In the genomic region with DNA sequence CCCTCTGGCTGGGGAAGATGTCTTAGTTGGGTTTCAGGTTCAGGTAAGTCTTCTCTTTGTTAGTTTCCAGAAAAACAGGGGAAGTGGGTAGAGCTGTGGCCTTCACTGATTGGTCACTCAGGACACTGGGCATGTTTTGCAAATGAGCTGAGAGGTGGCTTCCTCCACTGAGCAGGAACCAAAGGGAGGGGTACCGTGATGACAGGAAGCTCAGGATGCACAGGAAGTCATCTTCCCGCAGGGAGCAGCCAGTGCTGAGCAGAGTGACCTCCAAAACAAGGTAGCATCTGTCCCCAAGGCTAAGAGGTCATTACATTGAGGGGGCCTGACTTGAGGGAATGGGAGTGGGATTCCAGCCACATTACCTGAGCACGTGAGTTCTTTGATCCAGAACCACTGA, we compare ENCODE assay signal across 16 cellular contexts. TPM values are rescaled to one million over a fixed set of nuclear protein-coding genes. Genes with fewer than 3 reads are reported as not detected.
DNase-seq lines count a peak whose midpoint lies in the region; ATAC-seq and TF ChIP-seq lines count a peak whose summit lies in the region.
"Had no signal": no experiment of that assay in that cellular context is flagged by ENCODE, and none has a peak within 500 bp of the region (broad histone marks: within the 10 kb centered on the region; RNA-seq: fewer than 3 reads in every experiment).

No MANE protein-coding gene starts in this region.

- H3K27ac ChIP-seq in GM23338 (ENCODE audit: low read depth) (no peak overlapping the region), mesendoderm (ENCODE audit: low read depth, low read length) (no peak overlapping the region)
- H3K27ac ChIP-seq: gastroesophageal sphincter, KMS-11 had no signal

- H3K4me2 ChIP-seq in GM23338 (peak overlapping the region; percentile 10; the same call in 1 of the 2 replicates), mesendoderm (ENCODE audit: low read length) (no peak overlapping the region)
- H3K4me2 ChIP-seq: KMS-11 had no signal

- peak; percentile 6; the same call in 2 of the 3 replicates for ATAC-seq in GM23338
- ATAC-seq in HG02973 (IDR thresholded peaks at IDR 0.05; ENCODE audit: unreplicated experiment) = no peak
- ATAC-seq: gastroesophageal sphincter, left lung had no signal

- no peak overlapping the region for H4K8ac ChIP-seq in mesendoderm (ENCODE audit: low read depth, low read length)

- no peak overlapping the region for H3K18ac ChIP-seq in mesendoderm (ENCODE audit: low read length)

- no peak overlapping the region for H3K56ac ChIP-seq in mesendoderm (ENCODE audit: low read length)

- no peak overlapping the region for H3K27ac Mint-ChIP-seq in GM23338
- H3K27ac Mint-ChIP-seq in activated CD4-positive, alpha-beta memory T cell treated with anti-CD3 and anti-CD28 coated beads, Interleukin-2, amount 10 ng/mL, durations not matched to agents 7 days and 5 days = peak overlapping the region; percentile 90
- H3K27ac Mint-ChIP-seq: type B pancreatic cell had no signal

- peaks cover 12% of the 10 kb centered on the region for H3K27me3 Mint-ChIP-seq in GM23338 (ENCODE audit: insufficient read depth, low read depth, poor library complexity)
- no peaks in the 10 kb centered on the region for H3K27me3 Mint-ChIP-seq in activated CD4-positive, alpha-beta memory T cell treated with anti-CD3 and anti-CD28 coated beads, Interleukin-2, amount 10 ng/mL, durations not matched to agents 7 days and 5 days
- H3K27me3 Mint-ChIP-seq: type B pancreatic cell had no signal

- H3K4me1 Mint-ChIP-seq in GM23338 = peaks cover 11% of the 10 kb centered on the region
- peaks cover 62% of the 10 kb centered on the region for H3K4me1 Mint-ChIP-seq in activated CD4-positive, alpha-beta memory T cell treated with anti-CD3 and anti-CD28 coated beads, Interleukin-2, amount 10 ng/mL, durations not matched to agents 7 days and 5 days

- no peak overlapping the region for H3K4ac ChIP-seq in mesendoderm (ENCODE audit: low read depth, low read length)

- H3K4me3 Mint-ChIP-seq in GM23338 = no peak overlapping the region
- H3K4me3 Mint-ChIP-seq in activated CD4-positive, alpha-beta memory T cell treated with anti-CD3 and anti-CD28 coated beads, Interleukin-2, amount 10 ng/mL, durations not matched to agents 7 days and 5 days = peak overlapping the region; percentile 25
- H3K4me3 Mint-ChIP-seq: type B pancreatic cell had no signal

- TF ChIP-seq CTCF in GM23338 (conservative IDR thresholded peaks at IDR 0.05; ENCODE audit: low read depth in 2 of 2) = no peak

- no peaks in the 10 kb centered on the region for H3K27me3 ChIP-seq in GM23338 (ENCODE audit: insufficient read depth)
- H3K27me3 ChIP-seq in mesendoderm (ENCODE audit: insufficient read depth, low read length, poor library complexity) = no peaks in the 10 kb centered on the region
- H3K27me3 ChIP-seq: gastroesophageal sphincter, left lung had no signal

- peaks cover 7% of the 10 kb centered on the region for H3K79me2 ChIP-seq in GM23338 (replicated peaks; ENCODE audit: insufficient read depth)
- peaks cover 4% of the 10 kb centered on the region for H3K79me2 ChIP-seq in mesendoderm (ENCODE audit: control insufficient read depth, insufficient read depth, low read length)

- H2AK5ac ChIP-seq in mesendoderm (ENCODE audit: low read length) = no peak overlapping the region

- no peak overlapping the region for H3K23ac ChIP-seq in mesendoderm (ENCODE audit: low read length)

- WGBS in mesendoderm (ENCODE audit: extremely low coverage, insufficient coverage, low lambda C conversion rate) = no CpG with 5 or more reads among the region's 3 CpGs

- peak; percentile 50 for DNase-seq in DMS53 (lab: John Stamatoyannopoulos, UW)
- no peak for DNase-seq in DMS53 treated with DMSO at 0.1 percent for 48 hours (lab: John Stamatoyannopoulos, UW; ENCODE audit: unreplicated experiment)
- peak; percentile 43 for DNase-seq in GM23338 (ENCODE audit: low spot score)
- DNase-seq in activated CD4-positive, alpha-beta memory T cell treated with anti-CD3 and anti-CD28 coated beads, Interleukin-2, amount 10 ng/mL, durations not matched to agents 7 days and 5 days = peak; percentile 53
- peak; percentile 61 for DNase-seq in mesendoderm
- DNase-seq in AML-193 (lab: John Stamatoyannopoulos, UW) = no peak
- DNase-seq in NK-92 treated with Interleukin-12 subunit alpha and Interleukin-12 subunit beta, amount 100 ng/mL, for 24 hours (lab: John Stamatoyannopoulos, UW) = no peak
- DNase-seq: amygdala, DND-41, left lung, NCI-H187, SW 1271 had no signal

- peaks cover 8% of the 10 kb centered on the region for H3K4me1 ChIP-seq in GM23338 (ENCODE audit: insufficient read depth)
- peaks cover 1% of the 10 kb centered on the region for H3K4me1 ChIP-seq in mesendoderm (ENCODE audit: control insufficient read depth, low read depth, low read length)

- H2AFZ ChIP-seq in GM23338 = no peak overlapping the region

- POLR2A ChIA-PET in activated CD4-positive, alpha-beta memory T cell treated with anti-CD3 and anti-CD28 coated beads, Interleukin-2, amount 10 ng/mL, durations not matched to agents 7 days and 5 days (lab: Charles Lee) = interaction anchor here (0.9 to 6.2 kb wide), 7 partner anchors 11 to 45 kb away, joined by 3 to 65 read pairs (median 5); a partner anchor contains a TSS

- peaks cover 28% of the 10 kb centered on the region for H3F3A ChIP-seq in GM23338 (replicated peaks; ENCODE audit: low read depth)

- H2BK120ac ChIP-seq in mesendoderm (ENCODE audit: low read depth, low read length) = no peak overlapping the region

- H4K20me1 ChIP-seq in GM23338 (replicated peaks; ENCODE audit: insufficient read depth) = peaks cover 4% of the 10 kb centered on the region; the same call in 1 of the 2 replicates

- no peaks in the 10 kb centered on the region; the same call in 2 of the 3 replicates for H3K9me3 Mint-ChIP-seq in GM23338
- no peaks in the 10 kb centered on the region for H3K9me3 Mint-ChIP-seq in activated CD4-positive, alpha-beta memory T cell treated with anti-CD3 and anti-CD28 coated beads, Interleukin-2, amount 10 ng/mL, durations not matched to agents 7 days and 5 days
- H3K9me3 Mint-ChIP-seq: type B pancreatic cell had no signal

- H3K36me3 ChIP-seq in GM23338 (ENCODE audit: insufficient read depth) = no peaks in the 10 kb centered on the region
- peaks cover 4% of the 10 kb centered on the region for H3K36me3 ChIP-seq in mesendoderm (ENCODE audit: control insufficient read depth, insufficient read depth, low read length)

- H3K79me1 ChIP-seq in mesendoderm (ENCODE audit: low read length) = peaks cover 10% of the 10 kb centered on the region

- no peak overlapping the region for H4K5ac ChIP-seq in mesendoderm (ENCODE audit: low read length)

- no peak overlapping the region for H2BK15ac ChIP-seq in mesendoderm (replicated peaks; ENCODE audit: low read depth)

- CTCF ChIA-PET in activated CD4-positive, alpha-beta memory T cell treated with anti-CD3 and anti-CD28 coated beads, Interleukin-2, amount 10 ng/mL, durations not matched to agents 7 days and 5 days (lab: Charles Lee) = interaction anchor here (1.3 to 6.0 kb wide), 3 partner anchors 13 to 56 kb away, joined by 3 to 95 read pairs (median 3); no protein-coding TSS in a partner anchor

- no peak overlapping the region for H3K9ac ChIP-seq in mesendoderm (ENCODE audit: low read length)
- H3K9ac ChIP-seq: KMS-11 had no signal

- 0 out of 2 replicates have a peak, but pooled peaks cover 4% of the 10 kb centered on the region for H3K9me2 ChIP-seq in GM23338 (ENCODE audit: insufficient read depth)

- no peak overlapping the region for H2BK5ac ChIP-seq in mesendoderm (ENCODE audit: low read length)

- peaks cover 18% of the 10 kb centered on the region for H3K36me3 Mint-ChIP-seq in GM23338 (ENCODE audit: low read depth)
- H3K36me3 Mint-ChIP-seq in activated CD4-positive, alpha-beta memory T cell treated with anti-CD3 and anti-CD28 coated beads, Interleukin-2, amount 10 ng/mL, durations not matched to agents 7 days and 5 days (ENCODE audit: low read depth) = peaks cover 44% of the 10 kb centered on the region

- H3K4me3 ChIP-seq in GM23338 (no peak overlapping the region), mesendoderm (ENCODE audit: low read length) (no peak overlapping the region)
- H3K4me3 ChIP-seq: gastroesophageal sphincter, left lung had no signal

TF ChIP-seq in GM23338, 12 proteins besides CTCF, POLR2A, EP300 and RAD21 (continues in another document):
- no peak for TF ChIP-seq POLR2AphosphoS5 (IDR thresholded peaks at IDR 0.05; ENCODE audit: low read depth)
- TF ChIP-seq NANOG (IDR thresholded peaks at IDR 0.05; ENCODE audit: borderline replicate concordance) = no peak
- no peak for TF ChIP-seq EZH2phosphoT487 (IDR thresholded peaks at IDR 0.05; ENCODE audit: unreplicated experiment)

RNA-seq across cellular contexts. Expression of a gene that starts 5.6 kb away (rescaled TPM):
- total RNA-seq in GM23338 (2014; rRNA removed; shearing (Covaris generic)) = 91.7 and 122 TPM in 2 replicates
- polyA plus RNA-seq in GM23338 (2016; fragmentation: Nextera tagmentation; extraction: Ambion mirVana) = 120 and 134 TPM in 2 replicates
- total RNA-seq in activated CD4-positive, alpha-beta memory T cell treated with anti-CD3 and anti-CD28 coated beads, Interleukin-2, amount 10 ng/mL, durations not matched to agents 7 days and 5 days = 10 to 100 TPM; 68.2 to 69.4 TPM
- 52.7 TPM for polyA plus RNA-seq in mesendoderm (2013, experiment 1 of 2)
- 50.6 TPM for polyA plus RNA-seq in mesendoderm (2013, experiment 2 of 2)

RNA-seq across cellular contexts. Expression of a gene that starts 16.2 kb away (rescaled TPM):
- total RNA-seq in GM23338 (2014; rRNA removed; shearing (Covaris generic)) = 4.5 and 5.6 TPM in 2 replicates
- 6.3 and 8.4 TPM in 2 replicates for polyA plus RNA-seq in GM23338 (2016; fragmentation: Nextera tagmentation; extraction: Ambion mirVana)
- 10 to 100 TPM; 17.1 to 17.9 TPM for total RNA-seq in activated CD4-positive, alpha-beta memory T cell treated with anti-CD3 and anti-CD28 coated beads, Interleukin-2, amount 10 ng/mL, durations not matched to agents 7 days and 5 days
- 14.7 TPM for polyA plus RNA-seq in mesendoderm (2013, experiment 1 of 2)
- polyA plus RNA-seq in mesendoderm (2013, experiment 2 of 2) = 14.5 TPM

RNA-seq across cellular contexts. Expression of a gene that starts 28.3 kb away (rescaled TPM):
- 249 and 278 TPM in 2 replicates for total RNA-seq in GM23338 (2014; rRNA removed; shearing (Covaris generic))
- polyA plus RNA-seq in GM23338 (2016; fragmentation: Nextera tagmentation; extraction: Ambion mirVana) = 903 and 929 TPM in 2 replicates
- total RNA-seq in activated CD4-positive, alpha-beta memory T cell treated with anti-CD3 and anti-CD28 coated beads, Interleukin-2, amount 10 ng/mL, durations not matched to agents 7 days and 5 days = 100 to 1,000 TPM; 305 to 329 TPM
- polyA plus RNA-seq in mesendoderm (2013, experiment 1 of 2) = 721 TPM
- polyA plus RNA-seq in mesendoderm (2013, experiment 2 of 2) = 717 TPM

RNA-seq across cellular contexts. Expression of a gene that starts 38.2 kb away (rescaled TPM):
- total RNA-seq in GM23338 (2014; rRNA removed; shearing (Covaris generic)) = 30.1 and 40.0 TPM in 2 replicates
- polyA plus RNA-seq in GM23338 (2016; fragmentation: Nextera tagmentation; extraction: Ambion mirVana) = 5.0 and 7.3 TPM in 2 replicates
- total RNA-seq in activated CD4-positive, alpha-beta memory T cell treated with anti-CD3 and anti-CD28 coated beads, Interleukin-2, amount 10 ng/mL, durations not matched to agents 7 days and 5 days = 10 to 100 TPM; 10.4 TPM
- 14.5 TPM for polyA plus RNA-seq in mesendoderm (2013, experiment 1 of 2)
- polyA plus RNA-seq in mesendoderm (2013, experiment 2 of 2) = 13.3 TPM

RNA-seq across cellular contexts. Expression of a gene that starts 56.8 kb away (rescaled TPM):
- 133 and 139 TPM in 2 replicates for total RNA-seq in GM23338 (2014; rRNA removed; shearing (Covaris generic))
- polyA plus RNA-seq in GM23338 (2016; fragmentation: Nextera tagmentation; extraction: Ambion mirVana) = 784 and 890 TPM in 2 replicates
- total RNA-seq in activated CD4-positive, alpha-beta memory T cell treated with anti-CD3 and anti-CD28 coated beads, Interleukin-2, amount 10 ng/mL, durations not matched to agents 7 days and 5 days = 100 to 1,000 TPM; 548 to 559 TPM
- 314 TPM for polyA plus RNA-seq in mesendoderm (2013, experiment 1 of 2)
- polyA plus RNA-seq in mesendoderm (2013, experiment 2 of 2) = 310 TPM

Comparison
In these comparisons a context has a peak if more than half of its experiments do, and no peak if none do; other contexts are left out.
1. DNase-seq: peak in DMS53 (single experiment), GM23338 (single experiment), activated CD4-positive, alpha-beta memory T cell treated with anti-CD3 and anti-CD28 coated beads, Interleukin-2, amount 10 ng/mL, durations not matched to agents 7 days and 5 days (single experiment) and mesendoderm (single experiment); none in DMS53 treated with DMSO at 0.1 percent for 48 hours (single experiment), AML-193 (0 of 2) and NK-92 treated with Interleukin-12 subunit alpha and Interleukin-12 subunit beta, amount 100 ng/mL, for 24 hours (single experiment).